13 cellular contexts compared by ENCODE assay signal in the genomic region with DNA sequence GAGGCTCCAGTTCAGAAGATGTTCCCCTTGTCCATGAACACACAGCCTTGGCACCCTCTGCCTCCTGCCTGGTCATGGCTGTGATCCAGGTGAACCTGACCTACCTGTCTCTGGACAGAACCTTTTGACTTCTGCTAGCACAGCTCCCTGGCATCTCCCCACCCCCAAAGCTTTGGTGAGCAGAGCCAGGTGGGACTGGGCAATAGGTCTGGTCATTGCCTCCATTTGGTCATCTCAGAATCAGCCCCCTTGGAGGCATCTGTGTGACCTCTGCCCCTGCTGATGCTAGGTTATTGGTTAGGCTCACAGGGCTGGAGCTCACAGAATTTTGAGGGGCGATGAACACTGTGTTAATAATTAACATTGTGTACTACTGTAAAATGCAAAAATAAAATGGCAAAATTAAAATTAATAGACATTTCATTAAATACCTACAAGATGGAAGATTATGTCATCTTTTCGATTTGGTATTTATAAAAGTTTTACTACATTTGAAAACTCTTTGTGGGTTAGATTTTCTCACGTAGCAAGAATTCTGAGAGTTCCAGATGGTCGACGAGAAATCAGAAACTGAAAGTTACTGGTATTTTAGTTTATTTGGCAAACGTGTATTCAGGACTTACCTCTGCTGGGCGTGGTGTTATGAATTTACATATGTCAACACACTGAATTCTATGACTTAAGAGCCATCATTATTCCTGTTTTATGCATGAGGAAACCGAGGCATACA. TPM values are rescaled to one million over a fixed set of nuclear protein-coding genes. Genes with fewer than 3 reads are reported as not detected.
A peak's percentile ranks its signal among the peaks of the same experiment; 100 is the strongest.
DNase-seq lines count a peak whose midpoint lies in the region; ATAC-seq lines count a peak whose summit lies in the region.
"Had no signal": no experiment of that assay in that cellular context is flagged by ENCODE, and none has a peak within 500 bp of the region (broad histone marks: within the 10 kb centered on the region; RNA-seq: fewer than 3 reads in every experiment).

No MANE protein-coding gene starts in this region.

- H3K27me3 ChIP-seq in CD8-positive, alpha-beta memory T cell (ENCODE audit: insufficient read depth, low read length, poor library complexity, severe bottlenecking): no peaks in the 10 kb centered on the region
- H3K27me3 ChIP-seq: BE2C had no signal

- H3K9me3 Mint-ChIP-seq in CD8-positive, alpha-beta memory T cell: no peaks in the 10 kb centered on the region
- H3K9me3 Mint-ChIP-seq: activated naive CD4-positive, alpha-beta T cell treated with anti-CD3 and anti-CD28 coated beads for 36 hours had no signal

- no peak overlapping the region for H3K27ac ChIP-seq in CD8-positive, alpha-beta memory T cell (ENCODE audit: low read depth, low read length)

- DNase-seq in CD8-positive, alpha-beta memory T cell: no peak
- DNase-seq in epidermal melanocyte (ENCODE audit: insufficient read length, low spot score) (peak; percentile 11), NCI-H1436 treated with DMSO at 0.1 percent for 48 hours (lab: John Stamatoyannopoulos, UW) (no peak), NCI-H524 treated with DMSO at 0.1 percent for 48 hours (lab: John Stamatoyannopoulos, UW) (no peak), C1 segment of cervical spinal cord (lab: John Stamatoyannopoulos, UW) (no peak)
- DNase-seq: activated naive CD4-positive, alpha-beta T cell treated with anti-CD3 and anti-CD28 coated beads for 36 hours; BE2C; kidney glomerular epithelial cell; stimulated activated naive CD4-positive, alpha-beta T cell treated with Interleukin-2 at 50 U/mL for 16 hours had no signal

- peak overlapping the region in 5 of 7 donors; percentile 17 to 44 (median 43) for H3K4me3 Mint-ChIP-seq in CD8-positive, alpha-beta memory T cell
- H3K4me3 Mint-ChIP-seq: activated naive CD4-positive, alpha-beta T cell treated with anti-CD3 and anti-CD28 coated beads for 36 hours had no signal

- H3K27me3 Mint-ChIP-seq in CD8-positive, alpha-beta memory T cell: no peaks in the 10 kb centered on the region

- POLR2A ChIA-PET in CD8-positive, alpha-beta memory T cell (lab: Charles Lee): no interaction called here

- peak overlapping the region in 6 of 8 donors; percentile 8 to 74 (median 52) for H3K27ac Mint-ChIP-seq in CD8-positive, alpha-beta memory T cell
- H3K27ac Mint-ChIP-seq: activated naive CD4-positive, alpha-beta T cell treated with anti-CD3 and anti-CD28 coated beads for 36 hours had no signal

- H3K4me1 Mint-ChIP-seq in CD8-positive, alpha-beta memory T cell: peaks cover 0 to 8% (median 4%) of the 10 kb centered on the region in 3 donors

- H3K36me3 Mint-ChIP-seq in CD8-positive, alpha-beta memory T cell: no peaks in the 10 kb centered on the region

- no peaks in the 10 kb centered on the region for H3K9me3 ChIP-seq in CD8-positive, alpha-beta memory T cell (ENCODE audit: low read length)
- H3K9me3 ChIP-seq: BE2C had no signal

- CTCF ChIA-PET in CD8-positive, alpha-beta memory T cell (lab: Charles Lee): no interaction called here

- H3K36me3 ChIP-seq in CD8-positive, alpha-beta memory T cell (ENCODE audit: insufficient read depth, low read length): no peaks in the 10 kb centered on the region
- H3K36me3 ChIP-seq: BE2C had no signal

- ATAC-seq in GM19372 (IDR thresholded peaks at IDR 0.05; ENCODE audit: low read depth, unreplicated experiment) (peak; percentile 54), HG03342 (IDR thresholded peaks at IDR 0.05; ENCODE audit: unreplicated experiment) (peak; percentile 67), HG03139 (IDR thresholded peaks at IDR 0.05; ENCODE audit: unreplicated experiment) (no peak)
- ATAC-seq: sciatic nerve had no signal

- H3K4me3 ChIP-seq in CD8-positive, alpha-beta memory T cell (ENCODE audit: low read length): no peak overlapping the region

- no peaks in the 10 kb centered on the region for H3K4me1 ChIP-seq in CD8-positive, alpha-beta memory T cell (ENCODE audit: insufficient read depth, low read length)
- H3K4me1 ChIP-seq: BE2C had no signal

RNA-seq across cellular contexts. Expression of a gene that starts 8.3 kb away (rescaled TPM):
- total RNA-seq in CD8-positive, alpha-beta memory T cell: 10 to 100 TPM; 32.3 to 39.5 TPM
- 2.7 TPM for polyA plus RNA-seq in CD8-positive, alpha-beta memory T cell

RNA-seq across cellular contexts. Expression of a gene that starts 35.8 kb away (rescaled TPM):
- total RNA-seq in CD8-positive, alpha-beta memory T cell: not detected
- not detected for polyA plus RNA-seq in CD8-positive, alpha-beta memory T cell
- total RNA-seq: activated naive CD4-positive, alpha-beta T cell treated with anti-CD3 and anti-CD28 coated beads for 36 hours; sciatic nerve had no signal
